ENCODE assay signal across 9 cellular contexts in the genomic region with DNA sequence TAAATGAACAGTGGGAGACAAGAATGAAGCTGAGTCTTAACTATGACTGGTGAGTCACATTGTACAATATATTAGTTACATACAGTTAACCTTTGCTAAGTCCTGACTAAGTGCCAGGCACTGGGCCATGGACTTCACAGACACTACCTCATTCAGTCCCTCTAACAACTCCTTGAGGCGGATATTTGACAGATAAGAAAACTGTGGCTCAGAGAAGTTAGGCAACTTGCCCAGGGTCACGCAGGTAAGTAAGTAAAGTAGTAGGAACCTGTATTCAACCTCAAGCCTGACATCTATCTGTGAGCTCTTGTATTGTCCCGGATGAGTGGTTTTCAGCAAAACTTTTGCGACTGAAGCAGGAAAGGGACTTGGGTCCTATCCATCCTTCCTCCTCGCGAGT.
A peak's percentile ranks its signal among the peaks of the same experiment; 100 is the strongest.
DNase-seq lines count a peak whose midpoint lies in the region; ATAC-seq and TF ChIP-seq lines count a peak whose summit lies in the region.
"Had no signal": no experiment of that assay in that cellular context is flagged by ENCODE, and none has a peak within 500 bp of the region (broad histone marks: within the 10 kb centered on the region; RNA-seq: fewer than 3 reads in every experiment).

No MANE protein-coding gene starts in this region.

- intact Hi-C loops in left colon (cut with DNase I, micrococcal nuclease): loop anchor here in 1 of 2 donors (5.0 kb wide), 1 partner anchor 341 kb away; no protein-coding TSS in a partner anchor
- intact Hi-C loops in Right ventricle myocardium superior (cut with DNase I): no loop called here

- ATAC-seq in left colon: peak; percentile 54
- ATAC-seq in GM18868 (IDR thresholded peaks at IDR 0.05; ENCODE audit: unreplicated experiment): no peak
- ATAC-seq in Right ventricle myocardium superior (ENCODE audit: poor library complexity): no peak

- H3K9me3 ChIP-seq in AG04450 (ENCODE audit: control insufficient read depth, insufficient read depth, low read length): no peaks in the 10 kb centered on the region

- POLR2A ChIA-PET in AG04450 (lab: Yijun Ruan, JAX): interaction anchor here (1.4 kb wide), 1 partner anchor 23 kb away, joined by 3 read pairs; no protein-coding TSS in a partner anchor

- no peaks in the 10 kb centered on the region for H3K27me3 ChIP-seq in AG04450 (ENCODE audit: control insufficient read depth, insufficient read depth, low read length)

- DNase-seq in AG04450 (ENCODE audit: low read depth, low spot score) (no peak), HT-29 (ENCODE audit: low spot score) (peak; percentile 33), astrocyte of the hippocampus (ENCODE audit: low read depth, low spot score) (peak; percentile 63), left colon (no peak), GOT3 (lab: John Stamatoyannopoulos, UW) (no peak), COR-L47 (lab: John Stamatoyannopoulos, UW) (no peak), Right ventricle myocardium superior (no peak)
- DNase-seq: NCI-H2171 had no signal

- peak; percentile 44; the same call in 1 of the 2 replicates for TF ChIP-seq CTCF in AG04450 (IDR thresholded peaks at IDR 0.05; ENCODE audit: low read depth, low read length)

- CTCF ChIA-PET in AG04450 (lab: Charles Lee): interaction anchor here (0.7 to 8.4 kb wide), 11 partner anchors 9 to 237 kb away, joined by 3 to 110 read pairs (median 4); no protein-coding TSS in a partner anchor

- H3K4me3 ChIP-seq in AG04450 (ENCODE audit: low read depth, low read length): no peak overlapping the region

- peak overlapping the region; percentile 33 for H3K27ac ChIP-seq in AG04450 (ENCODE audit: low read depth, low read length)

Comparison
In these comparisons a context has a peak if more than half of its experiments do, and no peak if none do; other contexts are left out.
1. DNase-seq: peak in HT-29 (single experiment) and astrocyte of the hippocampus (single experiment); none in AG04450 (single experiment), left colon (0 of 2), GOT3 (single experiment), COR-L47 (single experiment) and Right ventricle myocardium superior (single experiment).